Comparison of ENCODE assay signal across 8 cellular contexts in genomic region chr6:45830441-45831139, GRCh38.
A peak's percentile ranks its signal among the peaks of the same experiment; 100 is the strongest.
DNase-seq lines count a peak whose midpoint lies in the region; ATAC-seq and TF ChIP-seq lines count a peak whose summit lies in the region.

No MANE protein-coding gene starts in this region.

- peak overlapping the region; percentile 93 for H3K27ac Mint-ChIP-seq in activated CD4-positive, alpha-beta T cell treated with anti-CD3 and anti-CD28 coated beads for 36 hours
- H3K27ac Mint-ChIP-seq in neural progenitor cell (no peak overlapping the region), nephron progenitor cell (no peak overlapping the region)

- peak; percentile 79 for DNase-seq in activated CD4-positive, alpha-beta T cell treated with anti-CD3 and anti-CD28 coated beads for 36 hours
- DNase-seq in activated CD4-positive, alpha-beta T cell treated with anti-CD3 and anti-CD28 coated beads for 1 hour: no peak
- peak; percentile 55 for DNase-seq in SKM-1 (lab: John Stamatoyannopoulos, UW; ENCODE audit: unreplicated experiment)
- DNase-seq in glomerular visceral epithelial cell (ENCODE audit: extremely low spot score): peak; percentile 80
- no peak for DNase-seq in neural progenitor cell (ENCODE audit: low spot score)
- no peak for DNase-seq in NCI-H526 treated with DMSO at 0.1 percent for 48 hours (lab: John Stamatoyannopoulos, UW)
- DNase-seq in nephron progenitor cell: no peak

- CTCF ChIA-PET in activated CD4-positive, alpha-beta T cell treated with anti-CD3 and anti-CD28 coated beads for 36 hours (lab: Charles Lee): interaction anchor here (0.5 to 1.5 kb wide), 4 partner anchors 7 to 163 kb away, joined by 3 to 4 read pairs (median 4); no protein-coding TSS in a partner anchor

- H3K9ac ChIP-seq in neural progenitor cell: no peak overlapping the region

- ATAC-seq in activated CD4-positive, alpha-beta T cell treated with anti-CD3 and anti-CD28 coated beads for 36 hours: peak; percentile 79
- peak; percentile 91 for ATAC-seq in HG02981 (IDR thresholded peaks at IDR 0.05; ENCODE audit: unreplicated experiment)

- H2AFZ ChIP-seq in neural progenitor cell (replicated peaks): no peak overlapping the region

- H4K20me1 ChIP-seq in neural progenitor cell (ENCODE audit: low read depth): no peaks in the 10 kb centered on the region

- no peaks in the 10 kb centered on the region for H3K9me3 Mint-ChIP-seq in activated CD4-positive, alpha-beta T cell treated with anti-CD3 and anti-CD28 coated beads for 36 hours (ENCODE audit: low read depth)
- peaks cover 3% of the 10 kb centered on the region for H3K9me3 Mint-ChIP-seq in neural progenitor cell
- H3K9me3 Mint-ChIP-seq in nephron progenitor cell: peaks cover 14% of the 10 kb centered on the region

- H3K36me3 ChIP-seq in neural progenitor cell: no peaks in the 10 kb centered on the region

- H3K4me2 ChIP-seq in neural progenitor cell: no peak overlapping the region

- peaks cover 4% of the 10 kb centered on the region for H3K36me3 Mint-ChIP-seq in activated CD4-positive, alpha-beta T cell treated with anti-CD3 and anti-CD28 coated beads for 36 hours (ENCODE audit: low read depth)
- H3K36me3 Mint-ChIP-seq in neural progenitor cell (no peaks in the 10 kb centered on the region), nephron progenitor cell (ENCODE audit: low read depth) (peaks cover 5% of the 10 kb centered on the region)

- H3K27me3 Mint-ChIP-seq in activated CD4-positive, alpha-beta T cell treated with anti-CD3 and anti-CD28 coated beads for 36 hours: peaks cover 4% of the 10 kb centered on the region
- H3K27me3 Mint-ChIP-seq in neural progenitor cell (ENCODE audit: insufficient read depth, low read depth) (peaks cover 2% of the 10 kb centered on the region), nephron progenitor cell (ENCODE audit: low read depth, poor library complexity) (peaks cover 5% of the 10 kb centered on the region)

- POLR2A ChIA-PET in activated CD4-positive, alpha-beta T cell treated with anti-CD3 and anti-CD28 coated beads for 36 hours (lab: Charles Lee): interaction anchor here (0.7 to 1.5 kb wide), 4 partner anchors 8 to 126 kb away, joined by 3 to 6 read pairs (median 4); no protein-coding TSS in a partner anchor

- H3K4me3 Mint-ChIP-seq in activated CD4-positive, alpha-beta T cell treated with anti-CD3 and anti-CD28 coated beads for 36 hours: peak overlapping the region; percentile 63
- H3K4me3 Mint-ChIP-seq in neural progenitor cell (no peak overlapping the region), nephron progenitor cell (no peak overlapping the region)

- no peak for TF ChIP-seq CTCF in neural progenitor cell (IDR thresholded peaks at IDR 0.05)
- no peak for TF ChIP-seq CTCF in nephron progenitor cell (IDR thresholded peaks at IDR 0.05)

- H3F3A ChIP-seq in neural progenitor cell (ENCODE audit: low read depth): no peaks in the 10 kb centered on the region

- H3K27me3 ChIP-seq in neural progenitor cell: no peaks in the 10 kb centered on the region

- peaks cover 46% of the 10 kb centered on the region for H3K4me1 Mint-ChIP-seq in activated CD4-positive, alpha-beta T cell treated with anti-CD3 and anti-CD28 coated beads for 36 hours
- H3K4me1 Mint-ChIP-seq in neural progenitor cell (peaks cover under 1% of the 10 kb centered on the region), nephron progenitor cell (peaks cover 34% of the 10 kb centered on the region)

- no peak overlapping the region for H3K4me3 ChIP-seq in neural progenitor cell

- no peaks in the 10 kb centered on the region for H3K9me3 ChIP-seq in neural progenitor cell (ENCODE audit: low read depth)

- H3K4me1 ChIP-seq in neural progenitor cell: no peaks in the 10 kb centered on the region

- H3K79me2 ChIP-seq in neural progenitor cell (ENCODE audit: low read depth): no peaks in the 10 kb centered on the region

- H3K27ac ChIP-seq in neural progenitor cell: no peak overlapping the region

- intact Hi-C loops in activated CD4-positive, alpha-beta T cell treated with anti-CD3 and anti-CD28 coated beads for 36 hours (cut with DNase I, micrococcal nuclease): loop anchor here (1.0 to 5.0 kb wide), 9 partner anchors 28 to 453 kb away; partner anchors contain the start of gene SUPT3H (in 1 of the 2)

Comparison
In these comparisons a context has a peak if more than half of its experiments do, and no peak if none do; other contexts are left out.
1. DNase-seq: peak in activated CD4-positive, alpha-beta T cell treated with anti-CD3 and anti-CD28 coated beads for 36 hours (single experiment), SKM-1 (single experiment) and glomerular visceral epithelial cell (single experiment); none in activated CD4-positive, alpha-beta T cell treated with anti-CD3 and anti-CD28 coated beads for 1 hour (single experiment), neural progenitor cell (single experiment), NCI-H526 treated with DMSO at 0.1 percent for 48 hours (single experiment) and nephron progenitor cell (single experiment).